In genomic region chr5:113047733-113048652, GRCh38 we compare ENCODE assay signal across 9 cellular contexts.
A peak's percentile ranks its signal among the peaks of the same experiment; 100 is the strongest.
DNase-seq lines count a peak whose midpoint lies in the region; ATAC-seq and TF ChIP-seq lines count a peak whose summit lies in the region.
"Had no signal": no experiment of that assay in that cellular context is flagged by ENCODE, and none has a peak within 500 bp of the region (broad histone marks: within the 10 kb centered on the region; RNA-seq: fewer than 3 reads in every experiment).

No MANE protein-coding gene starts in this region.

- H2AFZ ChIP-seq in SU-DHL-6 (ENCODE audit: low read depth, low read length, severe bottlenecking) (peak overlapping the region; percentile 59), SK-N-SH (ENCODE audit: low read depth) (no peak overlapping the region)

- no peaks in the 10 kb centered on the region for H3K27me3 Mint-ChIP-seq in activated CD8-positive, alpha-beta memory T cell treated with anti-CD3 and anti-CD28 coated beads, Interleukin-2, amount 10 ng/mL, durations not matched to agents 7 days and 5 days

- POLR2A ChIA-PET in SK-N-SH (lab: Yijun Ruan, JAX): no interaction called here

- H3K9me3 ChIP-seq in left ventricle myocardium inferior (replicated peaks) (no peaks in the 10 kb centered on the region), right atrium auricular region (no peaks in the 10 kb centered on the region), SU-DHL-6 (ENCODE audit: insufficient read depth, low read length) (no peaks in the 10 kb centered on the region), SK-N-SH (no peaks in the 10 kb centered on the region)

- peaks cover 18% of the 10 kb centered on the region for H3K4me1 Mint-ChIP-seq in activated CD8-positive, alpha-beta memory T cell treated with anti-CD3 and anti-CD28 coated beads, Interleukin-2, amount 10 ng/mL, durations not matched to agents 7 days and 5 days

- peaks cover 49% of the 10 kb centered on the region for H3K4me1 ChIP-seq in left ventricle myocardium inferior
- peaks cover 0 to 43% of the 10 kb centered on the region in 2 donors for H3K4me1 ChIP-seq in right atrium auricular region
- H3K4me1 ChIP-seq in SK-N-SH (ENCODE audit: control insufficient read depth in 1 of 2, insufficient read depth in 2 of 2, low read depth in 1 of 2, low read length in 1 of 2): peaks cover 12 to 13% of the 10 kb centered on the region in 2 experiments; a peak in 3 of 4 replicates

- no peak overlapping the region for H3K9ac ChIP-seq in SU-DHL-6 (ENCODE audit: low read length)
- no peak overlapping the region for H3K9ac ChIP-seq in SK-N-SH

- H3K27me3 ChIP-seq in left ventricle myocardium inferior (ENCODE audit: low read depth) (no peaks in the 10 kb centered on the region), right atrium auricular region (no peaks in the 10 kb centered on the region), SU-DHL-6 (ENCODE audit: low read length) (no peaks in the 10 kb centered on the region), SK-N-SH (ENCODE audit: insufficient read depth) (no peaks in the 10 kb centered on the region)

- CTCF ChIA-PET in activated CD8-positive, alpha-beta memory T cell treated with anti-CD3 and anti-CD28 coated beads, Interleukin-2, amount 10 ng/mL, durations not matched to agents 7 days and 5 days (lab: Charles Lee): no interaction called here
- CTCF ChIA-PET in SK-N-SH (lab: Yijun Ruan, JAX): interaction anchor here (1.2 kb wide), 1 partner anchor 289 kb away, joined by 3 read pairs; no protein-coding TSS in a partner anchor

- H3K27ac ChIP-seq in left ventricle myocardium inferior (replicated peaks): peak overlapping the region; percentile 9
- peak overlapping the region in 1 of 2 donors; percentile 35 for H3K27ac ChIP-seq in right atrium auricular region
- H3K27ac ChIP-seq in SU-DHL-6 (ENCODE audit: low read depth, low read length): no peak overlapping the region
- H3K27ac ChIP-seq in SK-N-SH (ENCODE audit: low read depth in 2 of 2, low read length in 1 of 2): no peak overlapping the region

- H3K27ac Mint-ChIP-seq in activated CD8-positive, alpha-beta memory T cell treated with anti-CD3 and anti-CD28 coated beads, Interleukin-2, amount 10 ng/mL, durations not matched to agents 7 days and 5 days: no peak overlapping the region

- H3K4me2 ChIP-seq in SU-DHL-6 (ENCODE audit: low read depth, low read length, poor library complexity, severe bottlenecking) (peak overlapping the region; percentile 43), SK-N-SH (no peak overlapping the region)

- intact Hi-C loops in left ventricle myocardium inferior (cut with micrococcal nuclease): no loop called here

- TF ChIP-seq CTCF in left ventricle myocardium inferior (IDR thresholded peaks at IDR 0.05; ENCODE audit: borderline replicate concordance) (no peak), right atrium auricular region (IDR thresholded peaks at IDR 0.05) (no peak), SU-DHL-6 (IDR thresholded peaks at IDR 0.05; ENCODE audit: insufficient read depth, low read length, poor library complexity, severe bottlenecking) (no peak), SK-N-SH (IDR thresholded peaks at IDR 0.05) (no peak)

- no peaks in the 10 kb centered on the region for H3K79me2 ChIP-seq in SU-DHL-6 (ENCODE audit: insufficient read depth, low read length)
- H3K79me2 ChIP-seq in SK-N-SH (ENCODE audit: insufficient read depth): no peaks in the 10 kb centered on the region

- H3K9me2 ChIP-seq in SU-DHL-6 (replicated peaks; ENCODE audit: insufficient read depth, low read length) (no peaks in the 10 kb centered on the region), SK-N-SH (no peaks in the 10 kb centered on the region)

- no peaks in the 10 kb centered on the region for H3K36me3 Mint-ChIP-seq in activated CD8-positive, alpha-beta memory T cell treated with anti-CD3 and anti-CD28 coated beads, Interleukin-2, amount 10 ng/mL, durations not matched to agents 7 days and 5 days

- no peaks in the 10 kb centered on the region for H3K9me3 Mint-ChIP-seq in activated CD8-positive, alpha-beta memory T cell treated with anti-CD3 and anti-CD28 coated beads, Interleukin-2, amount 10 ng/mL, durations not matched to agents 7 days and 5 days (ENCODE audit: low read depth)

- no peak for TF ChIP-seq EP300 in SK-N-SH (IDR thresholded peaks at IDR 0.05; ENCODE audit: borderline replicate concordance in 1 of 2, low read depth in 1 of 2, low read length in 1 of 2)

- TF ChIP-seq RAD21 in SK-N-SH (IDR thresholded peaks at IDR 0.05; ENCODE audit: low read length): no peak

- peaks cover 46% of the 10 kb centered on the region for H3K36me3 ChIP-seq in left ventricle myocardium inferior
- peaks cover 14% of the 10 kb centered on the region for H3K36me3 ChIP-seq in right atrium auricular region
- H3K36me3 ChIP-seq in SU-DHL-6 (ENCODE audit: low read length): no peaks in the 10 kb centered on the region
- no peaks in the 10 kb centered on the region for H3K36me3 ChIP-seq in SK-N-SH (replicated peaks in 1 of 2; ENCODE audit: control insufficient read depth in 1 of 2, insufficient read depth in 2 of 2, low read length in 1 of 2)

- H3K4me3 Mint-ChIP-seq in activated CD8-positive, alpha-beta memory T cell treated with anti-CD3 and anti-CD28 coated beads, Interleukin-2, amount 10 ng/mL, durations not matched to agents 7 days and 5 days: no peak overlapping the region

- H3K4me3 ChIP-seq in left ventricle myocardium inferior (no peak overlapping the region), right atrium auricular region (no peak overlapping the region), SU-DHL-6 (ENCODE audit: insufficient read depth, low read length, poor library complexity, severe bottlenecking) (peak overlapping the region; percentile 15), SK-N-SH (ENCODE audit: low read depth in 2 of 2, low read length in 1 of 2) (no peak overlapping the region)

- H3F3A ChIP-seq in SU-DHL-6 (ENCODE audit: insufficient read depth) (0 out of 2 replicates have a peak, but pooled peaks cover 5% of the 10 kb centered on the region), SK-N-SH (replicated peaks; ENCODE audit: insufficient read depth) (peaks cover 6% of the 10 kb centered on the region)

- no peaks in the 10 kb centered on the region for H4K20me1 ChIP-seq in SU-DHL-6 (ENCODE audit: low read depth, low read length)
- no peaks in the 10 kb centered on the region for H4K20me1 ChIP-seq in SK-N-SH (ENCODE audit: insufficient read depth)

- no peak for DNase-seq in left ventricle myocardium inferior
- DNase-seq in right atrium auricular region (ENCODE audit: low spot score): no peak
- DNase-seq in activated CD8-positive, alpha-beta memory T cell treated with anti-CD3 and anti-CD28 coated beads, Interleukin-2, amount 10 ng/mL, durations not matched to agents 7 days and 5 days: no peak
- no peak for DNase-seq in midbrain (lab: John Stamatoyannopoulos, UW)
- DNase-seq in GM03348 (ENCODE audit: low spot score): no peak
- no peak for DNase-seq in SK-N-SH
- DNase-seq: activated T-cell treated with anti-CD3 and anti-CD28 coated beads, Interleukin-2, amount 50 U/mL, for 1 hour had no signal

- peak; percentile 83 for ATAC-seq in HG03108 (IDR thresholded peaks at IDR 0.05; ENCODE audit: unreplicated experiment)
- no peak for ATAC-seq in activated CD8-positive, alpha-beta memory T cell treated with anti-CD3 and anti-CD28 coated beads, Interleukin-2, amount 10 ng/mL, durations not matched to agents 7 days and 5 days

- WGBS in SK-N-SH (ENCODE audit: low lambda C conversion rate): 91% methylated on average over 11 of the region's 11 CpGs

TF ChIP-seq in SK-N-SH, 30 proteins besides CTCF, POLR2A, EP300 and RAD21:
- no peak for TF ChIP-seq TCF12 (IDR thresholded peaks at IDR 0.05)
- no peak for TF ChIP-seq RCOR1 (IDR thresholded peaks at IDR 0.05; ENCODE audit: low read length)
- no peak for TF ChIP-seq IRF3 (IDR thresholded peaks at IDR 0.05; ENCODE audit: low read depth, low read length)
- TF ChIP-seq TAF1 (IDR thresholded peaks at IDR 0.05; ENCODE audit: borderline replicate concordance, low read depth, low read length): no peak
- TF ChIP-seq MXI1 (IDR thresholded peaks at IDR 0.05; ENCODE audit: low read depth, low read length): no peak
- TF ChIP-seq NFIC (IDR thresholded peaks at IDR 0.05; ENCODE audit: borderline replicate concordance): no peak
- TF ChIP-seq FOXM1 (IDR thresholded peaks at IDR 0.05; ENCODE audit: low read depth): no peak
- no peak for TF ChIP-seq ZBTB33 (IDR thresholded peaks at IDR 0.05; ENCODE audit: borderline replicate concordance, low read depth)
- TF ChIP-seq RFX5 (IDR thresholded peaks at IDR 0.05; ENCODE audit: low read length): no peak
- TF ChIP-seq MEF2A (IDR thresholded peaks at IDR 0.05; ENCODE audit: borderline replicate concordance, low read depth): no peak
